In the genomic region with DNA sequence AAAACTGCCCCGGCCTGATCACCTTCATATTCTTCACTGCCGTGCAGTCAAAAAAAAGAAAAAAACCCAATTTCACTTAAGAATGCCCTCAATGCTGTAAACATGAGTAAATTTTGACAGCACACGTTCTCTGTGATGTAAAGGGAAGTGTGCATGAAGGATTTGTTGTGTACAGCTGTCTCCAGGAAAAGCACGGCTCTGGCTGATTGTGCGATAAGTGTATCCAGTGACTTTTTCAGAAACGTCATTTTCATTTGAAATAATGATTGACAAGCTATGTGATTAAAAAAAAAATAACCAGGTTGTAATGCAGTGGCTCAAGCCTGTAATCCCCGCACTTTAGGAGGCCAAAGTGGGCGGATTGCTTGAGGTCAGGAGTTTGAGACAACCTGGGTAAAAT, we compare ENCODE assay signal across 11 cellular contexts. TPM values are rescaled to one million over a fixed set of nuclear protein-coding genes. Genes with fewer than 3 reads are reported as not detected.
DNase-seq lines count a peak whose midpoint lies in the region; ATAC-seq and TF ChIP-seq lines count a peak whose summit lies in the region.
"Had no signal": no experiment of that assay in that cellular context is flagged by ENCODE, and none has a peak within 500 bp of the region (broad histone marks: within the 10 kb centered on the region; RNA-seq: fewer than 3 reads in every experiment).

No MANE protein-coding gene starts in this region.

- H3K4me1 Mint-ChIP-seq in endodermal cell: peaks cover 4% of the 10 kb centered on the region

- H3K9me3 ChIP-seq in SJSA1 (replicated peaks) (no peaks in the 10 kb centered on the region), endodermal cell (ENCODE audit: control insufficient read depth, low read length) (no peaks in the 10 kb centered on the region)
- H3K9me3 ChIP-seq: tibial nerve had no signal

- 90 to 92% methylated on average over 8 of the region's 8 CpGs for WGBS in endodermal cell (ENCODE audit: insufficient coverage in 1 of 2, insufficient read length in 1 of 2), 2 experiments

- H3K27me3 ChIP-seq in SJSA1 (replicated peaks) (no peaks in the 10 kb centered on the region), endodermal cell (ENCODE audit: control insufficient read depth, insufficient read depth, low read length, poor library complexity, severe bottlenecking) (no peaks in the 10 kb centered on the region), rectal smooth muscle tissue (ENCODE audit: control insufficient read depth, insufficient read depth, low read length) (no peaks in the 10 kb centered on the region)
- H3K27me3 ChIP-seq: foreskin keratinocyte, tibial nerve had no signal

- TF ChIP-seq CTCF in endodermal cell (conservative IDR thresholded peaks at IDR 0.05): no peak

- no peak overlapping the region for H3K27ac Mint-ChIP-seq in endodermal cell

- H3K27ac ChIP-seq in SJSA1 (peak overlapping the region; percentile 16; the same call in 1 of the 2 replicates), endodermal cell (ENCODE audit: low read depth, low read length) (no peak overlapping the region), rectal smooth muscle tissue (ENCODE audit: low read depth, low read length) (no peak overlapping the region)
- H3K27ac ChIP-seq: foreskin keratinocyte, KMS-11 had no signal

- peak; percentile 1 for DNase-seq in NCI-H2227 (lab: John Stamatoyannopoulos, UW; ENCODE audit: unreplicated experiment)
- no peak for DNase-seq in NCI-H2227 treated with DMSO at 0.1 percent for 48 hours (lab: John Stamatoyannopoulos, UW)
- DNase-seq in SJSA1 (ENCODE audit: low read depth in 1 of 2, low spot score in 2 of 2): peak in 1 of 2 experiments; percentile 41
- no peak for DNase-seq in endodermal cell
- no peak for DNase-seq in activated CD4-positive, alpha-beta T cell treated with anti-CD3 and anti-CD28 coated beads, Interleukin-2, amount 50 U/mL, for 48 hours

- H3K4me3 Mint-ChIP-seq in endodermal cell: no peak overlapping the region

- H3K36me3 Mint-ChIP-seq in endodermal cell (ENCODE audit: low read depth): no peaks in the 10 kb centered on the region

- H3K9me3 Mint-ChIP-seq in endodermal cell: no peaks in the 10 kb centered on the region

- peaks cover 1% of the 10 kb centered on the region; the same call in 1 of the 2 replicates for H3K36me3 ChIP-seq in SJSA1
- H3K36me3 ChIP-seq in endodermal cell (ENCODE audit: control insufficient read depth, insufficient read depth, low read length): no peaks in the 10 kb centered on the region
- peaks cover 3% of the 10 kb centered on the region for H3K36me3 ChIP-seq in rectal smooth muscle tissue (ENCODE audit: control insufficient read depth, insufficient read depth, low read length)

- no peak for ATAC-seq in HG02571 (IDR thresholded peaks at IDR 0.05; ENCODE audit: unreplicated experiment)
- ATAC-seq in GM19467 (IDR thresholded peaks at IDR 0.05; ENCODE audit: unreplicated experiment): no peak

- peaks cover 20% of the 10 kb centered on the region for H3K4me1 ChIP-seq in SJSA1 (replicated peaks)
- H3K4me1 ChIP-seq in endodermal cell (ENCODE audit: control insufficient read depth, insufficient read depth, low read length): no peaks in the 10 kb centered on the region
- H3K4me1 ChIP-seq in rectal smooth muscle tissue (ENCODE audit: control insufficient read depth, insufficient read depth, low read length): peaks cover 16% of the 10 kb centered on the region

- H3K9ac ChIP-seq in endodermal cell (ENCODE audit: extremely low read depth, low read length, poor library complexity, severe bottlenecking) (no peak overlapping the region), rectal smooth muscle tissue (ENCODE audit: low read length) (no peak overlapping the region)
- H3K9ac ChIP-seq: KMS-11 had no signal

- peaks cover 11% of the 10 kb centered on the region for H3K27me3 Mint-ChIP-seq in endodermal cell (ENCODE audit: insufficient read depth)

- H3K4me3 ChIP-seq in SJSA1 (no peak overlapping the region), endodermal cell (ENCODE audit: low read length) (peak overlapping the region; percentile 79), rectal smooth muscle tissue (ENCODE audit: low read length) (peak overlapping the region; percentile 50)

RNA-seq across cellular contexts. Expression of a gene that starts 39.6 kb away (rescaled TPM):
- 208 and 225 TPM in 2 replicates for total RNA-seq in SJSA1 (2014; rRNA removed; shearing (Covaris generic))
- 100 to 1,000 TPM; 148 to 182 TPM for total RNA-seq in endodermal cell
- 145 TPM for polyA plus RNA-seq in endodermal cell (2013, experiment 1 of 2)
- polyA plus RNA-seq in endodermal cell (2013, experiment 2 of 2): 147 TPM
